ENCODE assay signal across 13 cellular contexts in genomic region chr16:9096416-9096952, GRCh38. TPM values are rescaled to one million over a fixed set of nuclear protein-coding genes. Genes with fewer than 3 reads are reported as not detected.
DNase-seq lines count a peak whose midpoint lies in the region; ATAC-seq, FAIRE-seq and TF ChIP-seq lines count a peak whose summit lies in the region.
"Had no signal": no experiment of that assay in that cellular context is flagged by ENCODE, and none has a peak within 500 bp of the region (broad histone marks: within the 10 kb centered on the region; RNA-seq: fewer than 3 reads in every experiment).

No MANE protein-coding gene starts in this region.

- H3K4me3 ChIP-seq in PC-3 (ENCODE audit: low read length), result peak overlapping the region; percentile 92
- H3K4me3 ChIP-seq in endodermal cell (ENCODE audit: low read length), result peak overlapping the region; percentile 88
- H3K4me3 ChIP-seq in MM.1S (ENCODE audit: low read length), result no peak overlapping the region

- H3F3A ChIP-seq in PC-3 (ENCODE audit: low read length, unreplicated experiment) (peaks cover 7% of the 10 kb centered on the region), MM.1S (ENCODE audit: insufficient read depth, low read length) (peaks cover 23% of the 10 kb centered on the region)

- H3K9me2 ChIP-seq in PC-3 (replicated peaks; ENCODE audit: low read length), result no peaks in the 10 kb centered on the region
- no peaks in the 10 kb centered on the region for H3K9me2 ChIP-seq in MM.1S (replicated peaks; ENCODE audit: insufficient read depth, low read length)

- H3K36me3 Mint-ChIP-seq in activated T-cell treated with anti-CD3 and anti-CD28 coated beads, Interleukin-2, amount 50 U/mL, for 4 hours (ENCODE audit: insufficient read depth), result peaks cover 64% of the 10 kb centered on the region
- H3K36me3 Mint-ChIP-seq in endodermal cell (ENCODE audit: low read depth), result peaks cover 68% of the 10 kb centered on the region
- peaks cover 96% of the 10 kb centered on the region for H3K36me3 Mint-ChIP-seq in stimulated activated effector memory CD8-positive, alpha-beta T cell treated with anti-CD3 and anti-CD28 coated beads, Interleukin-12 subunit alpha, Interleukin-12 subunit beta, amount 100 ng/mL, for 72 hours
- H3K36me3 Mint-ChIP-seq in stimulated activated memory B cell treated with anti-CD40 and anti-IgM and Interleukin-4, amounts not matched to agents 10 μg/mL and 1 μg/mL and 100 μg/mL, for 72 hours, result peaks cover 53% of the 10 kb centered on the region

- no TSS peak for BruUV-seq in PC-3 (replicated peaks; lab: Mats Ljungman, UMichigan)

- WGBS in endodermal cell (ENCODE audit: insufficient coverage in 1 of 2, insufficient read length in 1 of 2), 2 experiments, result 90 to 98% methylated on average over 1 to 2 of the region's 2 CpGs

- CTCF ChIA-PET in PC-3 (lab: Charles Lee), result no interaction called here

- intact Hi-C loops in PC-3 (cut with micrococcal nuclease), result no loop called here

- no peak overlapping the region for H2AFZ ChIP-seq in PC-3 (ENCODE audit: low read length)
- H2AFZ ChIP-seq in MM.1S (ENCODE audit: low read length), result no peak overlapping the region

- ATAC-seq in activated T-cell treated with anti-CD3 and anti-CD28 coated beads, Interleukin-2, amount 50 U/mL, for 4 hours, result no peak
- peak; percentile 11; the same call in 1 of the 2 replicates for ATAC-seq in PC-3
- no peak for ATAC-seq in stimulated activated effector memory CD8-positive, alpha-beta T cell treated with anti-CD3 and anti-CD28 coated beads, Interleukin-12 subunit alpha, Interleukin-12 subunit beta, amount 100 ng/mL, for 72 hours
- no peak for ATAC-seq in stimulated activated memory B cell treated with anti-CD40 and anti-IgM and Interleukin-4, amounts not matched to agents 10 μg/mL and 1 μg/mL and 100 μg/mL, for 72 hours
- ATAC-seq: left lobe of liver had no signal

- FAIRE-seq in D721Med (lab: Jason Lieb, UNC), result no peak

- H3K27me3 Mint-ChIP-seq in activated T-cell treated with anti-CD3 and anti-CD28 coated beads, Interleukin-2, amount 50 U/mL, for 4 hours (ENCODE audit: low read depth), result no peaks in the 10 kb centered on the region
- H3K27me3 Mint-ChIP-seq in endodermal cell (ENCODE audit: insufficient read depth), result no peaks in the 10 kb centered on the region
- no peaks in the 10 kb centered on the region for H3K27me3 Mint-ChIP-seq in stimulated activated memory B cell treated with anti-CD40 and anti-IgM and Interleukin-4, amounts not matched to agents 10 μg/mL and 1 μg/mL and 100 μg/mL, for 72 hours

- H3K4me1 ChIP-seq in PC-3 (ENCODE audit: insufficient read depth, low read length) (peaks cover 49% of the 10 kb centered on the region), endodermal cell (ENCODE audit: control insufficient read depth, insufficient read depth, low read length) (peaks cover 10% of the 10 kb centered on the region), MM.1S (ENCODE audit: low read length) (peaks cover 38% of the 10 kb centered on the region)

- POLR2A ChIA-PET in PC-3 (lab: Charles Lee; ENCODE audit: unreplicated experiment), result no interaction called here

- H3K36me3 ChIP-seq in PC-3 (ENCODE audit: low read depth, low read length) (peaks cover 60% of the 10 kb centered on the region), endodermal cell (ENCODE audit: control insufficient read depth, insufficient read depth, low read length) (peaks cover 80% of the 10 kb centered on the region), MM.1S (replicated peaks; ENCODE audit: insufficient read depth, low read length) (peaks cover 10% of the 10 kb centered on the region; the same call in 1 of the 2 replicates)

- H4K20me1 ChIP-seq in PC-3 (ENCODE audit: low read length), result peaks cover 81% of the 10 kb centered on the region
- H4K20me1 ChIP-seq in MM.1S (ENCODE audit: insufficient read depth, low read length), result peaks cover 66% of the 10 kb centered on the region

- H3K27ac ChIP-seq in PC-3 (ENCODE audit: low read length), result no peak overlapping the region
- H3K27ac ChIP-seq in endodermal cell (ENCODE audit: low read depth, low read length), result no peak overlapping the region
- H3K27ac ChIP-seq in MM.1S (ENCODE audit: low read length), result no peak overlapping the region

- no peaks in the 10 kb centered on the region for H3K9me3 ChIP-seq in PC-3 (ENCODE audit: low read length)
- no peaks in the 10 kb centered on the region for H3K9me3 ChIP-seq in endodermal cell (ENCODE audit: control insufficient read depth, low read length)
- H3K9me3 ChIP-seq in MM.1S (replicated peaks; ENCODE audit: insufficient read depth, low read length), result no peaks in the 10 kb centered on the region

- H3K4me2 ChIP-seq in PC-3 (ENCODE audit: low read length), result peak overlapping the region; percentile 97
- H3K4me2 ChIP-seq in MM.1S (ENCODE audit: low read depth, low read length), result no peak overlapping the region

- H3K27ac Mint-ChIP-seq in endodermal cell, result no peak overlapping the region
- peak overlapping the region; percentile 56 for H3K27ac Mint-ChIP-seq in stimulated activated effector memory CD8-positive, alpha-beta T cell treated with anti-CD3 and anti-CD28 coated beads, Interleukin-12 subunit alpha, Interleukin-12 subunit beta, amount 100 ng/mL, for 72 hours
- H3K27ac Mint-ChIP-seq in stimulated activated memory B cell treated with anti-CD40 and anti-IgM and Interleukin-4, amounts not matched to agents 10 μg/mL and 1 μg/mL and 100 μg/mL, for 72 hours, result no peak overlapping the region

- H3K9ac ChIP-seq in PC-3 (ENCODE audit: low read length) (no peak overlapping the region), endodermal cell (ENCODE audit: extremely low read depth, low read length, poor library complexity, severe bottlenecking) (no peak overlapping the region), MM.1S (ENCODE audit: low read length) (no peak overlapping the region)

- TF ChIP-seq CTCF in PC-3 (conservative IDR thresholded peaks at IDR 0.05; ENCODE audit: low read depth, low read length) (no peak), endodermal cell (conservative IDR thresholded peaks at IDR 0.05) (no peak), MM.1S (IDR thresholded peaks at IDR 0.05; ENCODE audit: low read length) (no peak), D721Med (IDR thresholded peaks at IDR 0.05; ENCODE audit: insufficient read depth, missing control alignments) (no peak)

- peaks cover 100% of the 10 kb centered on the region for H3K79me2 ChIP-seq in PC-3 (ENCODE audit: low read length)
- H3K79me2 ChIP-seq in MM.1S (ENCODE audit: low read length), result peaks cover 100% of the 10 kb centered on the region

- no peak for DNase-seq in activated T-cell treated with anti-CD3 and anti-CD28 coated beads, Interleukin-2, amount 50 U/mL, for 4 hours
- no peak for DNase-seq in activated T-cell treated with anti-CD3 and anti-CD28 coated beads for 4 hours
- DNase-seq in PC-3, result peak; percentile 79
- DNase-seq in endodermal cell, result peak; percentile 10
- DNase-seq in stimulated activated effector memory CD8-positive, alpha-beta T cell treated with anti-CD3 and anti-CD28 coated beads, Interleukin-12 subunit alpha, Interleukin-12 subunit beta, amount 100 ng/mL, for 72 hours (ENCODE audit: low spot score in 2 of 2), result no peak
- DNase-seq in MM.1S, result no peak
- DNase-seq in D721Med (ENCODE audit: insufficient read length, low spot score), result no peak
- DNase-seq: activated gamma-delta T cell; NCI-H2081 treated with DMSO at 0.1 percent for 48 hours; posterior cingulate gyrus; stimulated activated CD4-positive, alpha-beta T cell treated with anti-CD3 and anti-CD28 coated beads, Interleukin-2, amount 100 ng/mL, for 48 hours had no signal

- H3K4me1 Mint-ChIP-seq in activated T-cell treated with anti-CD3 and anti-CD28 coated beads, Interleukin-2, amount 50 U/mL, for 4 hours (ENCODE audit: low read depth), result peaks cover 68% of the 10 kb centered on the region
- peaks cover 59% of the 10 kb centered on the region for H3K4me1 Mint-ChIP-seq in endodermal cell
- H3K4me1 Mint-ChIP-seq in stimulated activated effector memory CD8-positive, alpha-beta T cell treated with anti-CD3 and anti-CD28 coated beads, Interleukin-12 subunit alpha, Interleukin-12 subunit beta, amount 100 ng/mL, for 72 hours, result peaks cover 84% of the 10 kb centered on the region
- H3K4me1 Mint-ChIP-seq in stimulated activated memory B cell treated with anti-CD40 and anti-IgM and Interleukin-4, amounts not matched to agents 10 μg/mL and 1 μg/mL and 100 μg/mL, for 72 hours, result peaks cover 84% of the 10 kb centered on the region

- no peaks in the 10 kb centered on the region for H3K9me3 Mint-ChIP-seq in activated T-cell treated with anti-CD3 and anti-CD28 coated beads, Interleukin-2, amount 50 U/mL, for 4 hours
- H3K9me3 Mint-ChIP-seq in endodermal cell, result no peaks in the 10 kb centered on the region
- no peaks in the 10 kb centered on the region for H3K9me3 Mint-ChIP-seq in stimulated activated effector memory CD8-positive, alpha-beta T cell treated with anti-CD3 and anti-CD28 coated beads, Interleukin-12 subunit alpha, Interleukin-12 subunit beta, amount 100 ng/mL, for 72 hours
- H3K9me3 Mint-ChIP-seq in stimulated activated memory B cell treated with anti-CD40 and anti-IgM and Interleukin-4, amounts not matched to agents 10 μg/mL and 1 μg/mL and 100 μg/mL, for 72 hours, result no peaks in the 10 kb centered on the region

- H3K27me3 ChIP-seq in PC-3 (ENCODE audit: low read length) (no peaks in the 10 kb centered on the region), endodermal cell (ENCODE audit: control insufficient read depth, insufficient read depth, low read length, poor library complexity, severe bottlenecking) (no peaks in the 10 kb centered on the region), MM.1S (replicated peaks; ENCODE audit: insufficient read depth, low read length) (no peaks in the 10 kb centered on the region)

- peak overlapping the region; percentile 78 for H3K4me3 Mint-ChIP-seq in activated T-cell treated with anti-CD3 and anti-CD28 coated beads, Interleukin-2, amount 50 U/mL, for 4 hours
- H3K4me3 Mint-ChIP-seq in endodermal cell, result peak overlapping the region; percentile 91
- peak overlapping the region; percentile 100 for H3K4me3 Mint-ChIP-seq in stimulated activated effector memory CD8-positive, alpha-beta T cell treated with anti-CD3 and anti-CD28 coated beads, Interleukin-12 subunit alpha, Interleukin-12 subunit beta, amount 100 ng/mL, for 72 hours
- no peak overlapping the region for H3K4me3 Mint-ChIP-seq in stimulated activated memory B cell treated with anti-CD40 and anti-IgM and Interleukin-4, amounts not matched to agents 10 μg/mL and 1 μg/mL and 100 μg/mL, for 72 hours

RNA-seq across cellular contexts. Expression of gene HAPSTR1, which starts 5.0 kb away (rescaled TPM):
- total RNA-seq in activated T-cell treated with anti-CD3 and anti-CD28 coated beads, Interleukin-2, amount 50 U/mL, for 4 hours, result 10 to 100 TPM; 64.2 to 75.7 (median 70.0) TPM
- total RNA-seq in PC-3 (2014; rRNA removed), result 24.4 and 28.6 TPM in 2 replicates
- 10 to 100 TPM; 60.9 to 68.5 TPM for total RNA-seq in endodermal cell
- 34.8 TPM for polyA plus RNA-seq in endodermal cell (2013, experiment 1 of 2)
- polyA plus RNA-seq in endodermal cell (2013, experiment 2 of 2), result 35.4 TPM

Comparison
In these comparisons a context has a peak if more than half of its experiments do, and no peak if none do; other contexts are left out.
1. DNase-seq: peak in PC-3 (single experiment) and endodermal cell (single experiment); none in activated T-cell treated with anti-CD3 and anti-CD28 coated beads, Interleukin-2, amount 50 U/mL, for 4 hours (single experiment), activated T-cell treated with anti-CD3 and anti-CD28 coated beads for 4 hours (single experiment), stimulated activated effector memory CD8-positive, alpha-beta T cell treated with anti-CD3 and anti-CD28 coated beads, Interleukin-12 subunit alpha, Interleukin-12 subunit beta, amount 100 ng/mL, for 72 hours (0 of 2), MM.1S (single experiment) and D721Med (single experiment).